Comparison of ENCODE assay signal across 9 cellular contexts in genomic region chr11:35304393-35304790, GRCh38.
DNase-seq lines count a peak whose midpoint lies in the region; TF ChIP-seq lines count a peak whose summit lies in the region.
"Had no signal": no experiment of that assay in that cellular context is flagged by ENCODE, and none has a peak within 500 bp of the region (broad histone marks: within the 10 kb centered on the region; RNA-seq: fewer than 3 reads in every experiment).

No MANE protein-coding gene starts in this region.

- H4K5ac ChIP-seq in mesendoderm (ENCODE audit: low read length) = no peak overlapping the region

- TF ChIP-seq POLR2A in breast epithelium (IDR thresholded peaks at IDR 0.05) = no peak

- H3K9ac ChIP-seq in mesendoderm (ENCODE audit: low read length) = no peak overlapping the region

- H3K9me3 Mint-ChIP-seq in CD14-positive monocyte = peaks cover 0 to 5% (median 0%) of the 10 kb centered on the region in 7 donors

- H3K79me2 ChIP-seq in mesendoderm (ENCODE audit: control insufficient read depth, insufficient read depth, low read length) = no peaks in the 10 kb centered on the region

- H3K27me3 Mint-ChIP-seq in CD14-positive monocyte (ENCODE audit: low read depth in 3 of 3) = peaks cover 0 to 5% (median 2%) of the 10 kb centered on the region in 3 donors
- H3K27me3 Mint-ChIP-seq: stimulated activated naive B cell treated with anti-CD40 and anti-IgM and Interleukin-4, amounts not matched to agents 10 μg/mL and 1 μg/mL and 100 μg/mL, for 72 hours had no signal

- no peak overlapping the region for H2AK5ac ChIP-seq in mesendoderm (ENCODE audit: low read length)

- peak; percentile 53 for DNase-seq in CD14-positive monocyte (ENCODE audit: low spot score)
- peak; percentile 21 for DNase-seq in KBM-7
- DNase-seq in breast epithelium (ENCODE audit: low spot score in 2 of 2) = no peak
- DNase-seq in mesendoderm = peak; percentile 79
- DNase-seq in HPDE6-E6E7 (ENCODE audit: extremely low spot score) = no peak
- no peak for DNase-seq in germinal center (ENCODE audit: low spot score)
- DNase-seq in stimulated activated CD4-positive, alpha-beta T cell treated with anti-CD3 and anti-CD28 coated beads, Interleukin-1b, Interleukin-23, amount 100 ng/mL, for 48 hours = no peak
- no peak for DNase-seq in OCI-M2 (lab: John Stamatoyannopoulos, UW; ENCODE audit: unreplicated experiment)
- DNase-seq: stimulated activated naive B cell treated with anti-CD40 and anti-IgM and Interleukin-4, amounts not matched to agents 10 μg/mL and 1 μg/mL and 100 μg/mL, for 72 hours had no signal

- H3K4me1 Mint-ChIP-seq in CD14-positive monocyte = peaks cover 70% of the 10 kb centered on the region

- no peak overlapping the region for H3K4me2 ChIP-seq in mesendoderm (ENCODE audit: low read length)

- H3K27ac ChIP-seq in breast epithelium (peak overlapping the region; percentile 85 to 96), mesendoderm (ENCODE audit: low read depth, low read length) (no peak overlapping the region)

- H3K36me3 ChIP-seq in breast epithelium (no peaks in the 10 kb centered on the region), mesendoderm (ENCODE audit: control insufficient read depth, insufficient read depth, low read length) (no peaks in the 10 kb centered on the region)

- H3K18ac ChIP-seq in mesendoderm (ENCODE audit: low read length) = no peak overlapping the region

- no CpG with 5 or more reads among the region's 2 CpGs for WGBS in mesendoderm (ENCODE audit: extremely low coverage, insufficient coverage, low lambda C conversion rate)

- H2BK5ac ChIP-seq in mesendoderm (ENCODE audit: low read length) = no peak overlapping the region

- H3K27ac Mint-ChIP-seq in CD14-positive monocyte = peak overlapping the region; percentile 98 to 100 (median 100)
- H3K27ac Mint-ChIP-seq: stimulated activated naive B cell treated with anti-CD40 and anti-IgM and Interleukin-4, amounts not matched to agents 10 μg/mL and 1 μg/mL and 100 μg/mL, for 72 hours had no signal

- in situ Hi-C loops in KBM-7 (cut with MboI; ENCODE audit: low pct_unique_long_range_greater_than_20kb, low sequenced_read_pairs) = no loop called here

- H3K4me3 ChIP-seq in breast epithelium (no peak overlapping the region), mesendoderm (ENCODE audit: low read length) (no peak overlapping the region)

- H3K27me3 ChIP-seq in breast epithelium = no peaks in the 10 kb centered on the region
- no peaks in the 10 kb centered on the region for H3K27me3 ChIP-seq in mesendoderm (ENCODE audit: insufficient read depth, low read length, poor library complexity)

- no peaks in the 10 kb centered on the region for H3K79me1 ChIP-seq in mesendoderm (ENCODE audit: low read length)

- no peak overlapping the region for H3K23ac ChIP-seq in mesendoderm (ENCODE audit: low read length)

- no peak overlapping the region for H2BK15ac ChIP-seq in mesendoderm (replicated peaks; ENCODE audit: low read depth)

- H3K9me3 ChIP-seq in breast epithelium = no peaks in the 10 kb centered on the region

- no peak overlapping the region for H4K8ac ChIP-seq in mesendoderm (ENCODE audit: low read depth, low read length)

- intact Hi-C loops in CD14-positive monocyte (cut with micrococcal nuclease) = loop anchor here (5.0 to 10.0 kb wide), 7 partner anchors 33 to 300 kb away; no protein-coding TSS in a partner anchor
- intact Hi-C loops in breast epithelium (cut with DNase I; ENCODE audit: low total_unique reads) = no loop called here

- no peaks in the 10 kb centered on the region for H3K4me1 ChIP-seq in breast epithelium
- no peaks in the 10 kb centered on the region for H3K4me1 ChIP-seq in mesendoderm (ENCODE audit: control insufficient read depth, low read depth, low read length)

- peak overlapping the region in 1 of 2 donors; percentile 65 for H3K4me3 Mint-ChIP-seq in CD14-positive monocyte
- H3K4me3 Mint-ChIP-seq: stimulated activated naive B cell treated with anti-CD40 and anti-IgM and Interleukin-4, amounts not matched to agents 10 μg/mL and 1 μg/mL and 100 μg/mL, for 72 hours had no signal

- no peak overlapping the region for H2BK120ac ChIP-seq in mesendoderm (ENCODE audit: low read depth, low read length)

- TF ChIP-seq CTCF in CD14-positive monocyte (IDR thresholded peaks at IDR 0.05) (no peak), breast epithelium (IDR thresholded peaks at IDR 0.05) (no peak)

- no peak overlapping the region for H3K56ac ChIP-seq in mesendoderm (ENCODE audit: low read length)

- peaks cover 3 to 12% of the 10 kb centered on the region in 2 donors for H3K36me3 Mint-ChIP-seq in CD14-positive monocyte
- H3K36me3 Mint-ChIP-seq: stimulated activated naive B cell treated with anti-CD40 and anti-IgM and Interleukin-4, amounts not matched to agents 10 μg/mL and 1 μg/mL and 100 μg/mL, for 72 hours had no signal

- H3K4ac ChIP-seq in mesendoderm (ENCODE audit: low read depth, low read length) = no peak overlapping the region

Comparison
In these comparisons a context has a peak if more than half of its experiments do, and no peak if none do; other contexts are left out.
1. DNase-seq: peak in CD14-positive monocyte (single experiment), KBM-7 (single experiment) and mesendoderm (single experiment); none in breast epithelium (0 of 2), HPDE6-E6E7 (single experiment), germinal center (single experiment), stimulated activated CD4-positive, alpha-beta T cell treated with anti-CD3 and anti-CD28 coated beads, Interleukin-1b, Interleukin-23, amount 100 ng/mL, for 48 hours (single experiment) and OCI-M2 (single experiment).